In genomic region chr15:87368511-87368910, GRCh38 we compare ENCODE assay signal across 21 cellular contexts.
DNase-seq lines count a peak whose midpoint lies in the region; ATAC-seq, FAIRE-seq and TF ChIP-seq lines count a peak whose summit lies in the region.
"Had no signal": no experiment of that assay in that cellular context is flagged by ENCODE, and none has a peak within 500 bp of the region (broad histone marks: within the 10 kb centered on the region; RNA-seq: fewer than 3 reads in every experiment).

No MANE protein-coding gene starts in this region.

- H3K9me2 ChIP-seq in GM23248 (ENCODE audit: insufficient read depth): no peaks in the 10 kb centered on the region

- no peak overlapping the region for H3K9ac ChIP-seq in GM23248

- H3K27me3 ChIP-seq in GM23248 (replicated peaks; ENCODE audit: insufficient read depth) (no peaks in the 10 kb centered on the region), osteoblast (ENCODE audit: insufficient read depth, low read length) (no peaks in the 10 kb centered on the region), pancreas (no peaks in the 10 kb centered on the region)
- H3K27me3 ChIP-seq: esophagus squamous epithelium had no signal

- H3K4me3 ChIP-seq in GM23248: no peak overlapping the region
- no peak overlapping the region for H3K4me3 ChIP-seq in osteoblast (ENCODE audit: insufficient read depth, low read length)
- no peak overlapping the region for H3K4me3 ChIP-seq in pancreas
- H3K4me3 ChIP-seq: esophagus squamous epithelium, K562, mucosa of descending colon had no signal

- peak overlapping the region; percentile 32 for H2AFZ ChIP-seq in GM23248
- H2AFZ ChIP-seq in osteoblast (ENCODE audit: low read length): peak overlapping the region; percentile 22

- intact Hi-C loops in pancreas (cut with DNase I): no loop called here

- WGBS in GM23248 (ENCODE audit: low coverage in 1 of 2, low lambda C conversion rate in 2 of 2, missing lambda C conversion rate in 2 of 2), 2 experiments: 29 to 44% methylated on average over 2 of the region's 2 CpGs
- 38 to 62% methylated on average over 2 of the region's 2 CpGs for WGBS in pancreas, 2 donors

- CTCF ChIA-PET in RWPE1 (lab: Yijun Ruan, JAX): no interaction called here

- in situ Hi-C loops in GM23248 (cut with MboI): no loop called here

- POLR2A ChIA-PET in RWPE1 (lab: Yijun Ruan, JAX; ENCODE audit: low non-redundant PET): no interaction called here

- H4K20me1 ChIP-seq in GM23248 (ENCODE audit: insufficient read depth) (no peaks in the 10 kb centered on the region), osteoblast (ENCODE audit: insufficient read depth, low read length) (no peaks in the 10 kb centered on the region)

- H3K36me3 ChIP-seq in GM23248 (ENCODE audit: low read depth): no peaks in the 10 kb centered on the region
- H3K36me3 ChIP-seq in osteoblast (ENCODE audit: insufficient read depth, low read length): no peaks in the 10 kb centered on the region
- no peaks in the 10 kb centered on the region for H3K36me3 ChIP-seq in pancreas
- H3K36me3 ChIP-seq: esophagus squamous epithelium, WERI-Rb-1 had no signal

- H3K4me2 ChIP-seq in GM23248 (ENCODE audit: unreplicated experiment) (peak overlapping the region; percentile 51), osteoblast (ENCODE audit: insufficient read depth, low read length) (no peak overlapping the region)

- DNase-seq in GM23248: peak; percentile 7
- no peak for DNase-seq in RWPE1 (ENCODE audit: low spot score)
- DNase-seq in epithelial cell of prostate (ENCODE audit: low read depth, low spot score): no peak
- no peak for DNase-seq in osteoblast (ENCODE audit: insufficient read length, low spot score, missing footprints)
- no peak for DNase-seq in KG1 (lab: John Stamatoyannopoulos, UW)
- DNase-seq in pancreas: no peak
- DNase-seq: activated naive CD8-positive, alpha-beta T cell treated with anti-CD3 and anti-CD28 coated beads for 36 hours; effector memory CD4-positive, alpha-beta T cell; esophagus squamous epithelium; glutamatergic neuron; H9; mucosa of descending colon; NCI-H1694 treated with DMSO at 0.1 percent for 48 hours; NCI-H774; stimulated activated CD4-positive, alpha-beta T cell treated with anti-CD3 and anti-CD28 coated beads, Interleukin-1b, Interleukin-23, amount 100 ng/mL, for 48 hours; WERI-Rb-1 had no signal

- H3K9me3 ChIP-seq in GM23248 (ENCODE audit: low read depth) (no peaks in the 10 kb centered on the region), osteoblast (ENCODE audit: low read depth, low read length) (no peaks in the 10 kb centered on the region), pancreas (no peaks in the 10 kb centered on the region)
- H3K9me3 ChIP-seq: esophagus squamous epithelium had no signal

- H3K4me1 ChIP-seq in GM23248 (ENCODE audit: insufficient read depth) (peaks cover 37% of the 10 kb centered on the region), osteoblast (ENCODE audit: insufficient read depth, low read length) (peaks cover 38% of the 10 kb centered on the region), pancreas (no peaks in the 10 kb centered on the region)
- H3K4me1 ChIP-seq: esophagus squamous epithelium had no signal

- peaks cover 25% of the 10 kb centered on the region for H3F3A ChIP-seq in GM23248 (ENCODE audit: insufficient read depth)

- H3K27ac ChIP-seq in GM23248: peak overlapping the region; percentile 58
- peak overlapping the region; percentile 87 for H3K27ac ChIP-seq in RWPE1
- peak overlapping the region; percentile 53 for H3K27ac ChIP-seq in epithelial cell of prostate
- H3K27ac ChIP-seq in osteoblast (ENCODE audit: low read depth, low read length): peak overlapping the region; percentile 78
- no peak overlapping the region for H3K27ac ChIP-seq in pancreas
- H3K27ac ChIP-seq: esophagus squamous epithelium, WERI-Rb-1 had no signal

- ATAC-seq in GM19324 (IDR thresholded peaks at IDR 0.05; ENCODE audit: low FRiP score, unreplicated experiment): no peak
- no peak for ATAC-seq in HG02623 (IDR thresholded peaks at IDR 0.05; ENCODE audit: unreplicated experiment)
- ATAC-seq in pancreas: no peak
- ATAC-seq: activated T-helper 17 cell treated with anti-CD3 and anti-CD28 coated beads, Interleukin-2, amount 50 U/mL, for 72 hours; K562; mucosa of descending colon had no signal

- TF ChIP-seq CTCF in RWPE1 (conservative IDR thresholded peaks at IDR 0.05; ENCODE audit: low read depth) (no peak), osteoblast (IDR thresholded peaks at IDR 0.05; ENCODE audit: extremely low read depth, low read depth, low read length) (no peak), pancreas (IDR thresholded peaks at IDR 0.05) (no peak)

- H3K79me2 ChIP-seq in GM23248 (ENCODE audit: insufficient read depth) (no peaks in the 10 kb centered on the region), osteoblast (ENCODE audit: insufficient read depth, low read length) (no peaks in the 10 kb centered on the region)

- FAIRE-seq in pancreas (lab: Jason Lieb, UNC): no peak
- FAIRE-seq: colon, K562 had no signal

Comparison
In these comparisons a context has a peak if more than half of its experiments do, and no peak if none do; other contexts are left out.
1. H3K27ac ChIP-seq: peak in GM23248 (single experiment), RWPE1 (single experiment), epithelial cell of prostate (single experiment) and osteoblast (single experiment); none in pancreas (0 of 4).